In the genomic region with DNA sequence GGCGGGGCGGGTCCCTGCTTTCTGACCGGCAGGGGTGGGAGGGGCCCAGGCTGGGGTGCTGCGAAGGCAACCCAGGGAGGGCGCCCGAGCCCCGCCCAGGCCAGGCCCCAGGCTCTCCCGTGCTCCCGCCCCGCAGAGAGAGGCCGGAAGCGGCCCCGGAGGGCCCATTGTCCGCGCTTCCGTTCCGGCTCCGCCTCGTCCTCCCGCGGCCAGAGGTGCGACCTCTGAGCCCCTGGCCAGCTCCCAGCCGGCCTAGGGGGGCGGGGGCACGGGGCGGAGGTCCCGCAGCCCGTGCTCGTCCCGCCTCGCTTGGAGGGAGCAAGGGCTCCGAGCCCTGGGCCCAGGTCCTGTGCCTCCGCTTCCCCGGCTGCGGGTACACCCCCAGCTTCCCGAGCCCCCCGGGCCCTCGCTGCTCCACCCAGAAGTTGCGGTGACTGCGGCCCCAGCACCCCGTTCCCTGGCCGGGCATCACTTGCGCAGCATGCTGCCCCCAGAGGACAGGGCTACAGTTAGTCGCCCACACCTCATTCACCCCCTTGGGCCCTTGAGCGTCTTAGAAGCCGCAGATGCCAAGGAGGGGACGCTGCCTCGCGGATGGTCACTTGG, we compare ENCODE assay signal across 8 cellular contexts. TPM values are rescaled to one million over a fixed set of nuclear protein-coding genes. Genes with fewer than 3 reads are reported as not detected.
DNase-seq lines count a peak whose midpoint lies in the region; ATAC-seq, FAIRE-seq and TF ChIP-seq lines count a peak whose summit lies in the region.

No MANE protein-coding gene starts in this region.

- H3K18ac ChIP-seq in neuronal stem cell (ENCODE audit: low read length): peak overlapping the region; percentile 100

- H3K9me3 Mint-ChIP-seq in type B pancreatic cell: no peaks in the 10 kb centered on the region

- H3K4me1 ChIP-seq in neuronal stem cell (ENCODE audit: control insufficient read depth in 2 of 2, insufficient read depth in 1 of 2, low read depth in 1 of 2, low read length in 2 of 2): peaks cover 17 to 19% of the 10 kb centered on the region in 2 donors

- H3K36me3 Mint-ChIP-seq in type B pancreatic cell: peaks cover 3% of the 10 kb centered on the region

- H3K4ac ChIP-seq in neuronal stem cell (ENCODE audit: low read length): peak overlapping the region; percentile 98

- H3K27me3 ChIP-seq in neuronal stem cell (ENCODE audit: control insufficient read depth in 3 of 3, insufficient read depth in 3 of 3, low read depth in 1 of 3, low read length in 3 of 3): no peaks in the 10 kb centered on the region

- peak overlapping the region; percentile 100 for H2BK15ac ChIP-seq in neuronal stem cell (ENCODE audit: low read length)

- H3K4me2 ChIP-seq in neuronal stem cell (ENCODE audit: insufficient read depth, low read length, poor library complexity, severe bottlenecking): peak overlapping the region; percentile 92

- no peaks in the 10 kb centered on the region for H3K36me3 ChIP-seq in neuronal stem cell (replicated peaks in 1 of 2; ENCODE audit: control insufficient read depth in 2 of 2, insufficient read depth in 2 of 2, low read length in 2 of 2)

- TF ChIP-seq CTCF in type B pancreatic cell (conservative IDR thresholded peaks at IDR 0.05): peak; percentile 38

- peak; percentile 75 for FAIRE-seq in GM19239 (lab: Jason Lieb, UNC)

- H3K23ac ChIP-seq in neuronal stem cell (ENCODE audit: low read depth, low read length, poor library complexity): peak overlapping the region; percentile 89

- H4K91ac ChIP-seq in neuronal stem cell (ENCODE audit: low read depth, low read length, poor library complexity): peak overlapping the region; percentile 95

- peak overlapping the region; percentile 90 for H2BK12ac ChIP-seq in neuronal stem cell (ENCODE audit: low read length)

- peak overlapping the region; percentile 98 for H3K14ac ChIP-seq in neuronal stem cell (ENCODE audit: low read length)

- H3K9me3 ChIP-seq in neuronal stem cell (replicated peaks in 1 of 2; ENCODE audit: control insufficient read depth in 2 of 2, insufficient read depth in 1 of 2, low read depth in 1 of 2, low read length in 2 of 2): no peaks in the 10 kb centered on the region

- H3K27ac ChIP-seq in neuronal stem cell (replicated peaks; ENCODE audit: low read length): peak overlapping the region; percentile 80

- H3K27ac Mint-ChIP-seq in type B pancreatic cell: peak overlapping the region; percentile 93

- ATAC-seq in HG03354 (IDR thresholded peaks at IDR 0.05; ENCODE audit: poor library complexity, severe bottlenecking, unreplicated experiment): peak; percentile 88

- H4K8ac ChIP-seq in neuronal stem cell (ENCODE audit: low read depth, low read length): no peak overlapping the region

- H3K4me3 Mint-ChIP-seq in type B pancreatic cell: peak overlapping the region; percentile 92

- peak overlapping the region; percentile 93 for H3K9ac ChIP-seq in neuronal stem cell (ENCODE audit: low read depth, low read length, poor library complexity)

- H3K79me1 ChIP-seq in neuronal stem cell (ENCODE audit: low read depth, low read length): no peaks in the 10 kb centered on the region

- peak overlapping the region; percentile 48 to 78 for H3K4me3 ChIP-seq in neuronal stem cell (ENCODE audit: low read length in 2 of 2)

- DNase-seq in Caki2 (ENCODE audit: low read depth) (peak; percentile 82), GM19239 (ENCODE audit: insufficient read length, low spot score) (peak; percentile 98), OCI-M2 (lab: John Stamatoyannopoulos, UW; ENCODE audit: unreplicated experiment) (peak; percentile 46), activated gamma-delta T cell (lab: John Stamatoyannopoulos, UW) (peak; percentile 44), foreskin melanocyte (peak; percentile 56), neuronal stem cell (ENCODE audit: low spot score) (peak; percentile 76), type B pancreatic cell (ENCODE audit: extremely low spot score, unreplicated experiment) (peak; percentile 78)

- in situ Hi-C loops in Caki2 (cut with HindIII; ENCODE audit: low pct_unique_long_range_greater_than_20kb, low sequenced_read_pairs): no loop called here

- peaks cover 39% of the 10 kb centered on the region for H3K4me1 Mint-ChIP-seq in type B pancreatic cell (ENCODE audit: unreplicated experiment)

- peak overlapping the region; percentile 47 for H2BK120ac ChIP-seq in neuronal stem cell (ENCODE audit: low read depth, low read length)

- no CpG with 5 or more reads among the region's 49 CpGs for WGBS in neuronal stem cell (ENCODE audit: extremely low coverage in 2 of 2, insufficient read length in 2 of 2, insufficient replicate concordance in 1 of 2), 2 donors

- H3K27me3 Mint-ChIP-seq in type B pancreatic cell: peaks cover 3% of the 10 kb centered on the region

- H2AFZ ChIP-seq in neuronal stem cell (ENCODE audit: low read length): peak overlapping the region; percentile 93

- H2AK5ac ChIP-seq in neuronal stem cell (ENCODE audit: low read depth, low read length): peak overlapping the region; percentile 96

- peak overlapping the region; percentile 82 for H2BK5ac ChIP-seq in neuronal stem cell (ENCODE audit: low read length)

RNA-seq across cellular contexts. Expression of a gene that starts 20.4 kb away (rescaled TPM):
- 29.0 and 74.1 TPM in 2 replicates for total RNA-seq in Caki2 (2014; rRNA removed; shearing (Covaris generic); ENCODE audit: low replicate concordance)
- polyA plus RNA-seq in neuronal stem cell (2013, experiment 1 of 2): 43.7 TPM
- 41.8 TPM for polyA plus RNA-seq in neuronal stem cell (2013, experiment 2 of 2)
- total RNA-seq in type B pancreatic cell (ENCODE audit: low replicate concordance): 56.9 and 71.0 TPM in 2 replicates

Comparison
In these comparisons a context has a peak if more than half of its experiments do, and no peak if none do; other contexts are left out.
1. Peak in every context shown above with its lines: DNase-seq, ATAC-seq, H3K4me3 ChIP-seq and H3K27ac ChIP-seq.
2. DNase-seq: peak in every context shown above with its lines; median percentile 98 in GM19239; 82 in Caki2; 78 in type B pancreatic cell; 76 in neuronal stem cell; 56 in foreskin melanocyte; 46 in OCI-M2; 44 in activated gamma-delta T cell.